Comparison of ENCODE assay signal across 8 cellular contexts in genomic region chr3:172635588-172635987, GRCh38.
DNase-seq lines count a peak whose midpoint lies in the region; ATAC-seq, FAIRE-seq and TF ChIP-seq lines count a peak whose summit lies in the region.

No MANE protein-coding gene starts in this region.

- H3K36me3 ChIP-seq in brain microvascular endothelial cell (replicated peaks) = peaks cover 5% of the 10 kb centered on the region
- peaks cover 12 to 45% of the 10 kb centered on the region in 2 experiments for H3K36me3 ChIP-seq in HepG2 (replicated peaks in 1 of 2; ENCODE audit: control insufficient read depth in 1 of 2, insufficient read depth in 2 of 2, low read length in 2 of 2)

- no peak for FAIRE-seq in HepG2 (lab: Jason Lieb, UNC)

- TF ChIP-seq CTCF in GM10248 (IDR thresholded peaks at IDR 0.05; ENCODE audit: control extremely low read depth, extremely low read depth, low read depth, missing control alignments) (no peak), CD14-positive monocyte (IDR thresholded peaks at IDR 0.05) (no peak), brain microvascular endothelial cell (IDR thresholded peaks at IDR 0.05; ENCODE audit: low read depth, low read length, missing control alignments) (no peak), HepG2 (CRISPR knock-in tag; IDR thresholded peaks at IDR 0.05) (no peak)

- no peaks in the 10 kb centered on the region; the same call in 1 of the 2 replicates for H4K20me1 ChIP-seq in HepG2 (ENCODE audit: insufficient read depth, low read length)

- no peak overlapping the region for H3K9ac ChIP-seq in HepG2 (ENCODE audit: insufficient read depth, low read depth, low read length)

- no peaks in the 10 kb centered on the region for H3K9me3 ChIP-seq in HepG2 (ENCODE audit: low read length)

- H3K4me2 ChIP-seq in HepG2 (ENCODE audit: low read depth, low read length) = no peak overlapping the region

- 81% methylated on average over 2 of the region's 3 CpGs for WGBS in HepG2 (ENCODE audit: low lambda C conversion rate)

- H3K4me1 ChIP-seq in HepG2 (ENCODE audit: insufficient read depth, low read length) = no peaks in the 10 kb centered on the region

- no TSS peak for BruUV-seq in HepG2 (replicated peaks; lab: Mats Ljungman, UMichigan)

- intact Hi-C loops in CD14-positive monocyte (cut with micrococcal nuclease) (no loop called here), HepG2 (cut with micrococcal nuclease; ENCODE audit: unreplicated experiment) (no loop called here)

- POLR2A ChIA-PET in GM10248 (lab: Yijun Ruan, JAX) = no interaction called here
- POLR2A ChIA-PET in HepG2 (lab: Yijun Ruan, JAX) = no interaction called here

- peaks cover 4% of the 10 kb centered on the region for H3K36me3 Mint-ChIP-seq in central memory CD8-positive, alpha-beta T cell (ENCODE audit: insufficient read depth)
- peaks cover 63 to 66% of the 10 kb centered on the region in 2 donors for H3K36me3 Mint-ChIP-seq in CD14-positive monocyte

- H3K27me3 ChIP-seq in brain microvascular endothelial cell (replicated peaks) (no peaks in the 10 kb centered on the region), HepG2 (ENCODE audit: control insufficient read depth in 1 of 2, insufficient read depth in 2 of 2, low read length in 2 of 2) (no peaks in the 10 kb centered on the region)

- no peak for TF ChIP-seq POLR2A in HepG2 (IDR thresholded peaks at IDR 0.05; ENCODE audit: insufficient read depth in 1 of 2, low read depth in 2 of 2, low read length in 2 of 2)

- no peak for TF ChIP-seq EP300 in HepG2 (IDR thresholded peaks at IDR 0.05; ENCODE audit: low read depth in 2 of 2, low read length in 2 of 2)
- no peak for TF ChIP-seq EP300 in HepG2 (CRISPR knock-in tag; IDR thresholded peaks at IDR 0.05; ENCODE audit: borderline replicate concordance)

- peaks cover 6% of the 10 kb centered on the region for H3K4me1 Mint-ChIP-seq in central memory CD8-positive, alpha-beta T cell
- peaks cover 2% of the 10 kb centered on the region for H3K4me1 Mint-ChIP-seq in CD14-positive monocyte

- peak; percentile 73 for DNase-seq in GM10248 (ENCODE audit: extremely low spot score)
- DNase-seq in central memory CD8-positive, alpha-beta T cell (ENCODE audit: low spot score in 2 of 2) = no peak
- no peak for DNase-seq in CD14-positive monocyte (ENCODE audit: low spot score)
- DNase-seq in brain microvascular endothelial cell = no peak
- DNase-seq in T-helper 9 cell = no peak
- DNase-seq in HepG2 (ENCODE audit: low spot score) = no peak

- no peak overlapping the region for H3K27ac ChIP-seq in brain microvascular endothelial cell
- H3K27ac ChIP-seq in HepG2 (ENCODE audit: extremely low read length, insufficient read depth, low read length) = no peak overlapping the region

- ATAC-seq in GM19452 (IDR thresholded peaks at IDR 0.05; ENCODE audit: unreplicated experiment) = peak; percentile 99
- ATAC-seq in HG03378 (IDR thresholded peaks at IDR 0.05; ENCODE audit: unreplicated experiment) = peak; percentile 100
- ATAC-seq in central memory CD8-positive, alpha-beta T cell (replicated peaks; ENCODE audit: extremely low read depth, poor library complexity, severe bottlenecking) = peak; percentile 67
- ATAC-seq in HepG2 = no peak

- H3K27me3 Mint-ChIP-seq in central memory CD8-positive, alpha-beta T cell = no peaks in the 10 kb centered on the region
- H3K27me3 Mint-ChIP-seq in CD14-positive monocyte (ENCODE audit: low read depth in 3 of 3) = no peaks in the 10 kb centered on the region

- H3K4me3 ChIP-seq in brain microvascular endothelial cell (ENCODE audit: low read depth, low read length) (no peak overlapping the region), HepG2 (replicated peaks in 1 of 3; ENCODE audit: insufficient read depth in 1 of 3, low read depth in 2 of 3, low read length in 3 of 3) (no peak overlapping the region)

- H3K4me3 Mint-ChIP-seq in central memory CD8-positive, alpha-beta T cell = no peak overlapping the region
- no peak overlapping the region for H3K4me3 Mint-ChIP-seq in CD14-positive monocyte

- H2AFZ ChIP-seq in HepG2 (ENCODE audit: low read length) = no peak overlapping the region

- no peak overlapping the region for H3K27ac Mint-ChIP-seq in central memory CD8-positive, alpha-beta T cell (ENCODE audit: low read depth)
- peak overlapping the region in 3 of 7 donors; percentile 6 to 86 (median 80) for H3K27ac Mint-ChIP-seq in CD14-positive monocyte

- CTCF ChIA-PET in GM10248 (lab: Yijun Ruan, JAX) (interaction anchor here (2.0 to 3.7 kb wide), 2 partner anchors 12 to 37 kb away, joined by 6 to 29 read pairs; no protein-coding TSS in a partner anchor), HepG2 (lab: Yijun Ruan, JAX; ENCODE audit: low intra/inter-chr PET ratio, low total read pairs) (no interaction called here)

- TF ChIP-seq RAD21 in HepG2 (CRISPR knock-in tag; IDR thresholded peaks at IDR 0.05) = no peak

- in situ Hi-C loops in brain microvascular endothelial cell (cut with HindIII; ENCODE audit: low pct_ligation_motif_present, low sequenced_read_pairs) = no loop called here
- in situ Hi-C loops in HepG2 (cut with HindIII; ENCODE audit: extremely low pct_ligation_motif_present, low pct_unique_long_range_greater_than_20kb) = no loop called here

- no peaks in the 10 kb centered on the region for H3K9me3 Mint-ChIP-seq in central memory CD8-positive, alpha-beta T cell
- no peaks in the 10 kb centered on the region for H3K9me3 Mint-ChIP-seq in CD14-positive monocyte

- H3K79me2 ChIP-seq in HepG2 (ENCODE audit: insufficient read depth, low read length) = no peaks in the 10 kb centered on the region

TF ChIP-seq in HepG2, 621 proteins besides CTCF, POLR2A, EP300 and RAD21:
- TF ChIP-seq SRF (IDR thresholded peaks at IDR 0.05; ENCODE audit: low read depth, low read length) (no peak), PAF1 (CRISPR knock-in tag; IDR thresholded peaks at IDR 0.05) (no peak), SMAD1 (CRISPR knock-in tag; IDR thresholded peaks at IDR 0.05; ENCODE audit: borderline replicate concordance, low read depth) (no peak), ZNF576 (CRISPR knock-in tag; IDR thresholded peaks at IDR 0.05) (no peak), KLF12 (CRISPR knock-in tag; IDR thresholded peaks at IDR 0.05; ENCODE audit: borderline replicate concordance) (no peak), POGK (CRISPR knock-in tag; conservative IDR thresholded peaks at IDR 0.05) (no peak), TFDP2 (CRISPR knock-in tag; IDR thresholded peaks at IDR 0.05) (no peak), ESRRA (CRISPR knock-in tag; IDR thresholded peaks at IDR 0.05; ENCODE audit: low read depth) (no peak), ZNF382 (CRISPR knock-in tag; IDR thresholded peaks at IDR 0.05; ENCODE audit: borderline replicate concordance) (no peak)
